7 cellular contexts compared by ENCODE assay signal in genomic region chr3:120956143-120956542, GRCh38.
"Had no signal": no experiment of that assay in that cellular context is flagged by ENCODE, and none has a peak within 500 bp of the region (broad histone marks: within the 10 kb centered on the region; RNA-seq: fewer than 3 reads in every experiment).

No MANE protein-coding gene starts in this region.

- DNase-seq: GDM1, GF-D8 had no signal

- FAIRE-seq: G401.6, GM12891, GM12892, GM18507, GM19239 had no signal
